In genomic region chr7:100847360-100847759, GRCh38 we compare ENCODE assay signal across 29 cellular contexts.
"Had no signal": no experiment of that assay in that cellular context is flagged by ENCODE, and none has a peak within 500 bp of the region (broad histone marks: within the 10 kb centered on the region; RNA-seq: fewer than 3 reads in every experiment).

No MANE protein-coding gene starts in this region.

- H3K4me1 ChIP-seq: colonic mucosa had no signal

- DNase-seq: activated CD4-positive, alpha-beta memory T cell treated with anti-CD3 and anti-CD28 coated beads, Interleukin-2, amount 10 ng/mL, durations not matched to agents 7 days and 5 days; activated CD4-positive, alpha-beta T cell treated with anti-CD3 and anti-CD28 coated beads for 1 hour; activated CD4-positive, alpha-beta T cell treated with anti-CD3 and anti-CD28 coated beads for 4 hours; activated CD4-positive, alpha-beta T cell treated with anti-CD3 and anti-CD28 coated beads, Interleukin-2, amount 10 ng/mL, durations not matched to agents 7 days and 5 days; activated CD4-positive, alpha-beta T cell treated with anti-CD3 and anti-CD28 coated beads, Interleukin-2, amount 50 U/mL, for 4 hours; activated CD8-positive, alpha-beta memory T cell treated with anti-CD3 and anti-CD28 coated beads, Interleukin-2, amount 50 U/mL, for 48 hours; activated effector memory CD4-positive, alpha-beta T cell treated with Interleukin-2 at 50 U/mL for 16 hours; activated gamma-delta T cell treated with Interleukin-2 at 50 U/mL for 16 hours; activated naive CD4-positive, alpha-beta T cell treated with anti-CD3 and anti-CD28 coated beads, Interleukin-2, amount 50 U/mL, for 16 hours; activated naive CD4-positive, alpha-beta T cell treated with Interleukin-2 at 50 U/mL for 16 hours; activated T-cell treated with anti-CD3 and anti-CD28 coated beads for 4 hours; activated T-cell treated with anti-CD3 and anti-CD28 coated beads, Interleukin-2, amount 50 U/mL, for 24 hours; activated T-cell treated with anti-CD3 and anti-CD28 coated beads, Interleukin-2, amount 50 U/mL, for 72 hours; amniotic stem cell; anterior cingulate cortex; body of pancreas; central memory CD4-positive, alpha-beta T cell; cerebellar nuclear complex; colonic mucosa; effector CD8-positive, alpha-beta T cell; foreskin fibroblast; head of caudate nucleus; T-helper 2 cell had no signal

- H3K36me3 ChIP-seq: cardiac muscle cell, colonic mucosa had no signal

- FAIRE-seq: endometrium, endothelial cell of umbilical vein, frontal cortex had no signal

- H3K27ac ChIP-seq: body of pancreas, cardiac muscle cell, colonic mucosa had no signal

- H3K9me3 Mint-ChIP-seq: activated CD4-positive, alpha-beta memory T cell treated with anti-CD3 and anti-CD28 coated beads, Interleukin-2, amount 10 ng/mL, durations not matched to agents 7 days and 5 days; activated CD4-positive, alpha-beta T cell treated with anti-CD3 and anti-CD28 coated beads, Interleukin-2, amount 10 ng/mL, durations not matched to agents 7 days and 5 days; activated T-cell treated with anti-CD3 and anti-CD28 coated beads, Interleukin-2, amount 50 U/mL, for 24 hours; activated T-cell treated with anti-CD3 and anti-CD28 coated beads, Interleukin-2, amount 50 U/mL, for 72 hours had no signal

- H3K27ac Mint-ChIP-seq: activated CD4-positive, alpha-beta memory T cell treated with anti-CD3 and anti-CD28 coated beads, Interleukin-2, amount 10 ng/mL, durations not matched to agents 7 days and 5 days; activated CD4-positive, alpha-beta T cell treated with anti-CD3 and anti-CD28 coated beads, Interleukin-2, amount 10 ng/mL, durations not matched to agents 7 days and 5 days; activated naive CD8-positive, alpha-beta T cell; activated T-cell treated with anti-CD3 and anti-CD28 coated beads, Interleukin-2, amount 50 U/mL, for 24 hours; activated T-cell treated with anti-CD3 and anti-CD28 coated beads, Interleukin-2, amount 50 U/mL, for 72 hours had no signal

- H3K9me3 ChIP-seq: body of pancreas, colonic mucosa had no signal

- H3K4me3 Mint-ChIP-seq: activated CD4-positive, alpha-beta memory T cell treated with anti-CD3 and anti-CD28 coated beads, Interleukin-2, amount 10 ng/mL, durations not matched to agents 7 days and 5 days; activated CD4-positive, alpha-beta T cell treated with anti-CD3 and anti-CD28 coated beads, Interleukin-2, amount 10 ng/mL, durations not matched to agents 7 days and 5 days; activated naive CD8-positive, alpha-beta T cell; activated T-cell treated with anti-CD3 and anti-CD28 coated beads, Interleukin-2, amount 50 U/mL, for 24 hours; activated T-cell treated with anti-CD3 and anti-CD28 coated beads, Interleukin-2, amount 50 U/mL, for 72 hours had no signal

- H3K4me3 ChIP-seq: body of pancreas, cardiac muscle cell, colonic mucosa had no signal

- ATAC-seq: activated T-cell treated with anti-CD3 and anti-CD28 coated beads, Interleukin-2, amount 50 U/mL, for 72 hours; body of pancreas; esophagus mucosa had no signal

- H3K27me3 Mint-ChIP-seq: activated CD4-positive, alpha-beta memory T cell treated with anti-CD3 and anti-CD28 coated beads, Interleukin-2, amount 10 ng/mL, durations not matched to agents 7 days and 5 days; activated CD4-positive, alpha-beta T cell treated with anti-CD3 and anti-CD28 coated beads, Interleukin-2, amount 10 ng/mL, durations not matched to agents 7 days and 5 days; activated naive CD8-positive, alpha-beta T cell; activated T-cell treated with anti-CD3 and anti-CD28 coated beads, Interleukin-2, amount 50 U/mL, for 24 hours had no signal

- H3K27me3 ChIP-seq: body of pancreas, cardiac muscle cell, colonic mucosa had no signal
